21 cellular contexts compared by ENCODE assay signal in the genomic region with DNA sequence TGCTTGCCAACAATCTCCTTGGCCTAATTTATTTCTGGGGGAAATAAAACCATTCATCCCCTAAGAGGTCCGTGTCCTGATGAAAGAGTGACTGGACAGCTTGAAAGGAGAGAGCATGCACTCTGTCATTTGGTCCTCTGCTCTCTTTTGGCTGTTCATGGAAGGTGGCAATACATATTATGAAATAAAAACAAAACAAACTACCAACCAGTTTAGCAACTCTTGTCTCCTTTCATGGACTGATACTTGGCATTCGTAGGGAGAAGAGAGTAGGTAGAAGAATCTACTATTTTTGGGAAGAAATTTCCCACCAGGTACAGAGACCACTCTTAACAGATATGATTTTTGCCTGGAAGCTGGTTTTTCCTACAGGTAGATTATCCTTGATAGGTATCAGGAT. TPM values are rescaled to one million over a fixed set of nuclear protein-coding genes. Genes with fewer than 3 reads are reported as not detected.
DNase-seq lines count a peak whose midpoint lies in the region; TF ChIP-seq lines count a peak whose summit lies in the region.
"Had no signal": no experiment of that assay in that cellular context is flagged by ENCODE, and none has a peak within 500 bp of the region (broad histone marks: within the 10 kb centered on the region; RNA-seq: fewer than 3 reads in every experiment).

No MANE protein-coding gene starts in this region.

- H3K27ac ChIP-seq in HUES64 (ENCODE audit: low read depth, low read length) (0 out of 2 replicates have a peak overlapping the region, but pooled peaks have one; percentile 24), mammary epithelial cell (ENCODE audit: insufficient read depth, low read depth, low read length) (peak overlapping the region; percentile 79), suprapubic skin (peak overlapping the region; percentile 93)
- H3K27ac ChIP-seq in effector memory CD4-positive, alpha-beta T cell (ENCODE audit: insufficient read depth, low read length, poor library complexity, severe bottlenecking): no peak overlapping the region

- CTCF ChIA-PET in mammary epithelial cell (lab: Charles Lee; ENCODE audit: low non-redundant PET): no interaction called here

- H4K20me1 ChIP-seq in mammary epithelial cell (ENCODE audit: insufficient read depth, low read length): no peaks in the 10 kb centered on the region

- dilution Hi-C loops in mammary epithelial cell (cut with HindIII; ENCODE audit: low sequenced_read_pairs): no loop called here

- H3K4me3 ChIP-seq in HUES64 (ENCODE audit: low read length) (0 out of 2 replicates have a peak overlapping the region, but pooled peaks have one; percentile 13), mammary epithelial cell (replicated peaks in 1 of 3; ENCODE audit: insufficient read depth in 1 of 3, low read depth in 2 of 3, low read length in 3 of 3) (no peak overlapping the region), suprapubic skin (no peak overlapping the region)
- H3K4me3 ChIP-seq in effector memory CD4-positive, alpha-beta T cell (ENCODE audit: insufficient read depth, low read depth, low read length, poor library complexity, severe bottlenecking): no peak overlapping the region

- WGBS in HUES64: 88% methylated on average over 1 of the region's 2 CpGs
- WGBS in mammary epithelial cell (ENCODE audit: low coverage, missing lambda C conversion rate): 15% methylated on average over 2 of the region's 2 CpGs
- 31% methylated on average over 2 of the region's 2 CpGs for WGBS in suprapubic skin

- intact Hi-C loops in mammary epithelial cell (cut with micrococcal nuclease): no loop called here

- H3K27me3 ChIP-seq in HUES64 (ENCODE audit: insufficient read depth, low read length): no peaks in the 10 kb centered on the region
- no peaks in the 10 kb centered on the region for H3K27me3 ChIP-seq in mammary epithelial cell (ENCODE audit: insufficient read depth, low read length)
- no peaks in the 10 kb centered on the region for H3K27me3 ChIP-seq in suprapubic skin
- peaks cover 6% of the 10 kb centered on the region for H3K27me3 ChIP-seq in effector memory CD4-positive, alpha-beta T cell (replicated peaks; ENCODE audit: control insufficient read depth, insufficient read depth, low read length, poor library complexity, severe bottlenecking)

- H3K9me3 ChIP-seq in HUES64 (ENCODE audit: insufficient read depth, low read depth, low read length) (no peaks in the 10 kb centered on the region), mammary epithelial cell (replicated peaks; ENCODE audit: insufficient read depth, low read length) (no peaks in the 10 kb centered on the region), suprapubic skin (no peaks in the 10 kb centered on the region)
- H3K9me3 ChIP-seq in effector memory CD4-positive, alpha-beta T cell (ENCODE audit: control insufficient read depth, low read length): no peaks in the 10 kb centered on the region

- TF ChIP-seq CTCF in mammary epithelial cell (conservative IDR thresholded peaks at IDR 0.05 in 1 of 2, IDR thresholded peaks at IDR 0.05 in 1 of 2; ENCODE audit: extremely low read depth in 1 of 2, insufficient read depth in 1 of 2, low read depth in 1 of 2, low read length in 2 of 2): no peak
- no peak for TF ChIP-seq CTCF in suprapubic skin (IDR thresholded peaks at IDR 0.05)

- H3K79me2 ChIP-seq in mammary epithelial cell (ENCODE audit: insufficient read depth, low read length): peaks cover 42% of the 10 kb centered on the region

- no peak for DNase-seq in mammary epithelial cell
- peak; percentile 46 for DNase-seq in left kidney (ENCODE audit: low read depth, low spot score)
- DNase-seq in suprapubic skin (ENCODE audit: low spot score in 2 of 2): no peak
- no peak for DNase-seq in AG08396 (ENCODE audit: low spot score)
- no peak for DNase-seq in COLO668 (lab: John Stamatoyannopoulos, UW; ENCODE audit: unreplicated experiment)
- DNase-seq in activated CD8-positive, alpha-beta memory T cell treated with anti-CD3 and anti-CD28 coated beads for 24 hours: no peak
- DNase-seq in effector memory CD4-positive, alpha-beta T cell: no peak
- DNase-seq: aorta; CD8-positive, alpha-beta T cell; effector CD4-positive, alpha-beta T cell; HCEC 1CT; NCI-H446; right cardiac atrium; RPMI8226; stimulated activated CD4-positive, alpha-beta T cell treated with anti-CD3 and anti-CD28 coated beads, Interleukin-15, amount 100 ng/mL, for 24 hours; T-helper 9 cell had no signal

- no peak for TF ChIP-seq POLR2A in suprapubic skin (IDR thresholded peaks at IDR 0.05)

- H2AFZ ChIP-seq in mammary epithelial cell (ENCODE audit: low read depth, low read length): no peak overlapping the region

- peak overlapping the region; percentile 54 for H3K4me2 ChIP-seq in mammary epithelial cell (ENCODE audit: insufficient read depth, low read depth, low read length)

- no peak for TF ChIP-seq EP300 in suprapubic skin (IDR thresholded peaks at IDR 0.05)

- no TSS peak for BruUV-seq in mammary epithelial cell (replicated peaks; lab: Mats Ljungman, UMichigan)

- H3K9ac ChIP-seq in HUES64 (ENCODE audit: low read depth, low read length) (no peak overlapping the region; the same call in 1 of the 2 replicates), mammary epithelial cell (ENCODE audit: insufficient read depth, low read length) (peak overlapping the region; percentile 25)

- H3K4me1 ChIP-seq in HUES64 (ENCODE audit: insufficient read depth, low read length): peaks cover 30% of the 10 kb centered on the region
- peaks cover 51% of the 10 kb centered on the region for H3K4me1 ChIP-seq in mammary epithelial cell (ENCODE audit: insufficient read depth, low read length)
- peaks cover 34% of the 10 kb centered on the region for H3K4me1 ChIP-seq in suprapubic skin
- H3K4me1 ChIP-seq in effector memory CD4-positive, alpha-beta T cell (ENCODE audit: control insufficient read depth, insufficient read depth, low read length, poor library complexity, severe bottlenecking): no peaks in the 10 kb centered on the region

- no peaks in the 10 kb centered on the region for H3K36me3 ChIP-seq in HUES64 (ENCODE audit: insufficient read depth, low read length)
- no peaks in the 10 kb centered on the region for H3K36me3 ChIP-seq in mammary epithelial cell (ENCODE audit: insufficient read depth, low read length)
- H3K36me3 ChIP-seq in suprapubic skin: no peaks in the 10 kb centered on the region
- no peaks in the 10 kb centered on the region for H3K36me3 ChIP-seq in effector memory CD4-positive, alpha-beta T cell (ENCODE audit: control insufficient read depth, insufficient read depth, low read length)

- in situ Hi-C loops in mammary epithelial cell (cut with MboI; ENCODE audit: low sequenced_read_pairs in 2 of 2): no loop called here

RNA-seq across cellular contexts. Expression of a gene that starts 0.7 kb away (rescaled TPM):
- polyA plus RNA-seq in HUES64 (2013, experiment 1 of 2): 1.5 TPM
- polyA plus RNA-seq in HUES64 (2013, experiment 2 of 2): 2.2 TPM
- 100 to 1,000 TPM in 1 of 2 donors, 10 to 100 TPM in 1; 94.0 to 129 TPM for total RNA-seq in mammary epithelial cell
- polyA plus RNA-seq in mammary epithelial cell: 47.0 TPM
- 110 TPM for polyA minus RNA-seq in mammary epithelial cell
- total RNA-seq in suprapubic skin: 10 to 100 TPM; 40.6 to 95.8 (median 77.6) TPM
- total RNA-seq: glomerular endothelial cell had no signal

RNA-seq across cellular contexts. Expression of a gene that starts 17.7 kb away (rescaled TPM):
- 6.5 TPM for polyA plus RNA-seq in HUES64 (2013, experiment 1 of 2)
- 7.9 TPM for polyA plus RNA-seq in HUES64 (2013, experiment 2 of 2)
- total RNA-seq in mammary epithelial cell (10 to 100 TPM in 1 of 2 donors, 1 to 10 TPM in 1; 9.0 to 19.7 TPM), suprapubic skin (10 to 100 TPM; 20.4 to 63.6 (median 42.8) TPM)
- polyA plus RNA-seq in mammary epithelial cell: 2.3 TPM
- polyA minus RNA-seq in mammary epithelial cell: 6.5 TPM

RNA-seq across cellular contexts. Expression of a gene that starts 19.8 kb away (rescaled TPM):
- 5.9 TPM for polyA plus RNA-seq in HUES64 (2013, experiment 1 of 2)
- 7.8 TPM for polyA plus RNA-seq in HUES64 (2013, experiment 2 of 2)
- total RNA-seq in mammary epithelial cell (10 to 100 TPM; 34.4 to 38.7 TPM), suprapubic skin (10 to 100 TPM; 11.8 to 33.1 (median 17.1) TPM)
- polyA plus RNA-seq in mammary epithelial cell: 6.5 TPM
- polyA minus RNA-seq in mammary epithelial cell: 51.3 TPM

RNA-seq across cellular contexts. Expression of a gene that starts 55.4 kb away (rescaled TPM):
- not detected for polyA plus RNA-seq in HUES64 (2013, experiment 1 of 2)
- 0.51 TPM for polyA plus RNA-seq in HUES64 (2013, experiment 2 of 2)
- total RNA-seq in mammary epithelial cell (not detected), suprapubic skin (1 to 10 TPM in 1 of 4 donors, not detected in 3; 1.5 TPM)
- polyA plus RNA-seq in mammary epithelial cell: not detected
- polyA minus RNA-seq in mammary epithelial cell: not detected
- total RNA-seq: glomerular endothelial cell, HT1080, lower leg skin, myocyte had no signal
